Comparison of ENCODE assay signal across 25 cellular contexts in the genomic region with DNA sequence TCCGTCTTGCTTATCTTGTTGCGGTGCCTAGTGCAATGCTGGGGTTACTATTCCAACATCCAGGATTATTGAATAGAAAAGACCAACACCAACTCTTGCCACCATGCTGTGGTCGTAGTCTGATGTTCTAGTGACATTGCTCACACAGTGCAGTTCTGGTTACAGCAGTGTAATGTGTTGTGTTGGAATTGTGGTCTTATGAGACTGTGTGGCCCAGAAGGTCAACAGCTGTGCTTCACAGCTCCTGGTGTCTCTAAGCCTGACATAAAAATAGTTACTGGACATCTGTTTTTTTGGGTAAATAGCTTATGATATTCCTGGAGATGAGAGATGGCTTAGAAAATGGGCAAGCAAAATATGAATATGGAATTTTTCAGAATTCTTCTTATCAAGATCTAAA. TPM values are rescaled to one million over a fixed set of nuclear protein-coding genes. Genes with fewer than 3 reads are reported as not detected.
"Had no signal": no experiment of that assay in that cellular context is flagged by ENCODE, and none has a peak within 500 bp of the region (broad histone marks: within the 10 kb centered on the region; RNA-seq: fewer than 3 reads in every experiment).

No MANE protein-coding gene starts in this region.

- H3K27me3 Mint-ChIP-seq: dendritic cell treated with granulocyte-macrophage colony-stimulating factor and Interleukin-4, amounts not matched to agents 40 ng/mL and 50 ng/mL, for 4 days had no signal

- H3K4me3 Mint-ChIP-seq: dendritic cell treated with granulocyte-macrophage colony-stimulating factor and Interleukin-4, amounts not matched to agents 40 ng/mL and 50 ng/mL, for 4 days; effector memory CD8-positive, alpha-beta T cell; natural killer cell had no signal

- H3K4me1 ChIP-seq: gastrocnemius medialis, heart right ventricle, left lung, parathyroid adenoma, psoas muscle, stomach had no signal

- H3K79me2 ChIP-seq: parathyroid adenoma had no signal

- H2AFZ ChIP-seq: parathyroid adenoma had no signal

- DNase-seq: effector memory CD8-positive, alpha-beta T cell; gastrocnemius medialis; heart right ventricle; hypothalamus; kidney glomerular epithelial cell; left lung; mesendoderm; natural killer cell; psoas muscle; retina; sigmoid colon; small intestine; stimulated activated CD4-positive, alpha-beta T cell treated with anti-CD3 and anti-CD28 coated beads, Interleukin-12 subunit alpha, Interleukin-12 subunit beta, amount 100 ng/mL, for 4 hours; stimulated activated naive CD4-positive, alpha-beta T cell; stomach; substantia nigra; transverse colon had no signal

- ATAC-seq: effector memory CD8-positive, alpha-beta T cell; gastrocnemius medialis; left lung; natural killer cell; psoas muscle had no signal

- H3K9me3 ChIP-seq: psoas muscle, sigmoid colon, thoracic aorta, transverse colon had no signal

- H3K4me3 ChIP-seq: esophagus muscularis mucosa, gastrocnemius medialis, heart right ventricle, left lung, lung, psoas muscle, sigmoid colon, stomach, thoracic aorta, transverse colon had no signal

- H3K36me3 Mint-ChIP-seq: natural killer cell had no signal

- H3K36me3 ChIP-seq: esophagus muscularis mucosa, gastrocnemius medialis, heart right ventricle, left lung, sigmoid colon, stomach, thoracic aorta, transverse colon had no signal

- H3K27ac ChIP-seq: epithelial cell of prostate, esophagus muscularis mucosa, gastrocnemius medialis, heart right ventricle, left lung, parathyroid adenoma, psoas muscle, sigmoid colon, stomach, transverse colon had no signal

- H3K4me1 Mint-ChIP-seq: natural killer cell had no signal

- H3K27me3 ChIP-seq: esophagus muscularis mucosa, gastrocnemius medialis, left lung, sigmoid colon, stomach, transverse colon had no signal

- H3K27ac Mint-ChIP-seq: dendritic cell treated with granulocyte-macrophage colony-stimulating factor and Interleukin-4, amounts not matched to agents 40 ng/mL and 50 ng/mL, for 4 days; effector memory CD8-positive, alpha-beta T cell; natural killer cell had no signal

- H3K9me3 Mint-ChIP-seq: effector memory CD8-positive, alpha-beta T cell had no signal

RNA-seq across cellular contexts. Expression of gene SLC22A2, which starts 57.6 kb away (rescaled TPM):
- total RNA-seq: gastrocnemius medialis, heart right ventricle, left lung, lung, natural killer cell, omental fat pad, stomach, thoracic aorta, transverse colon, ureter had no signal
- polyA plus RNA-seq: heart right ventricle, lung, sigmoid colon, small intestine, stomach had no signal
